In the genomic region with DNA sequence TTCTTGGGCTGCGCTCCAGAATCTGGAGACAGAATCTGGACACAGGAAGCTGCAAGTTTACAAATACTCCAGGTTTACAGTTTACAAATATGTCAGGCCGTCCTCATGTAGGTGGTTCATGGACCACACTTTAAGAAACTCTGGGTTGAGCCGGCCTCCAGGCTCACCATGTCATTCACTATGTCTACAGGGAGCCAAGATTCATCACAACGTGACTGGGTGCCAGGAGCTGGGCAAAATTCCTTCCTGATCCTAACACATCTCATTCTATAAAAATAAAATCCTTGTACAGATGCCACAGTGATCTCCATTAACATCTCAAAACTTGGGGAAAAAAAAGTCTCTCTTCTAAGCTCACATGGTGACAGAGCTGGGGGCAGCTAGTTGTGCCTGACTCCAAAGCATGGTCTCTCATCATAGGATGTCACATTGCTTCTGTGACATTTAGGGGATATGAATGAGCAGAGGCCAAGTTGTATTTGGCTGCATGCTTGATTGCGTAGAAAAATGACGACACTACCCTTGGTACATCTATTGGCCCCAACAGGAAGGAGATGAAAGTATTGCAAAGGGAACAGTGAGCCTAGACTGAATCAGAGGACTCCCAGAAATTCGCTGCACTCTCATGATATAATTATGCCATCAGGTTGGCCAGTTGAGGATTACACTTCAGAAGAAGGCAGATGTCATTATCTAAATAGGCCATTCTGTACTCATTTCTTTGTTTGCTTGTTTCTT, we compare ENCODE assay signal across 23 cellular contexts. TPM values are rescaled to one million over a fixed set of nuclear protein-coding genes. Genes with fewer than 3 reads are reported as not detected.
DNase-seq lines count a peak whose midpoint lies in the region; ATAC-seq and TF ChIP-seq lines count a peak whose summit lies in the region.
"Had no signal": no experiment of that assay in that cellular context is flagged by ENCODE, and none has a peak within 500 bp of the region (broad histone marks: within the 10 kb centered on the region; RNA-seq: fewer than 3 reads in every experiment).

No MANE protein-coding gene starts in this region.

- H3K4me3 Mint-ChIP-seq in naive thymus-derived CD4-positive, alpha-beta T cell: no peak overlapping the region
- H3K4me3 Mint-ChIP-seq: activated CD4-positive, alpha-beta T cell treated with anti-CD3 and anti-CD28 coated beads, Interleukin-2, amount 10 ng/mL, durations not matched to agents 7 days and 5 days; activated CD8-positive, alpha-beta memory T cell treated with anti-CD3 and anti-CD28 coated beads, Interleukin-2, amount 10 ng/mL, durations not matched to agents 7 days and 5 days; activated naive CD4-positive, alpha-beta T cell treated with anti-CD3 and anti-CD28 coated beads, Interleukin-2, amount 50 U/mL, for 24 hours; T-helper 1 cell treated with Interleukin-12 subunit alpha and Interleukin-12 subunit beta and Interleukin-4 antibody, amounts not matched to agents 30 μg/mL and 1 μg/mL, for 36 hours had no signal

- H3K9me3 ChIP-seq in Karpas-422 (ENCODE audit: low read length): no peaks in the 10 kb centered on the region
- H3K9me3 ChIP-seq in ascending aorta: no peaks in the 10 kb centered on the region
- no peaks in the 10 kb centered on the region for H3K9me3 ChIP-seq in naive thymus-derived CD4-positive, alpha-beta T cell (ENCODE audit: control insufficient read depth in 2 of 3, low read length in 3 of 3)
- H3K9me3 ChIP-seq: HAP-1, SJCRH30, stomach had no signal

- H3K79me2 ChIP-seq in ACC112 (ENCODE audit: control insufficient read depth, insufficient read depth, low read length, unreplicated experiment) (no peaks in the 10 kb centered on the region), Karpas-422 (ENCODE audit: low read length) (no peaks in the 10 kb centered on the region)

- peaks cover 0 to 4% (median 0%) of the 10 kb centered on the region in 5 donors for H3K36me3 Mint-ChIP-seq in naive thymus-derived CD4-positive, alpha-beta T cell
- H3K36me3 Mint-ChIP-seq: activated CD8-positive, alpha-beta memory T cell treated with anti-CD3 and anti-CD28 coated beads, Interleukin-2, amount 10 ng/mL, durations not matched to agents 7 days and 5 days; activated naive CD4-positive, alpha-beta T cell treated with anti-CD3 and anti-CD28 coated beads, Interleukin-2, amount 50 U/mL, for 24 hours had no signal

- no peak overlapping the region for H3K4me2 ChIP-seq in Karpas-422 (ENCODE audit: low read depth, low read length, poor library complexity, severe bottlenecking)

- H3K36me3 ChIP-seq in ACC112 (ENCODE audit: insufficient read depth, low read length) (no peaks in the 10 kb centered on the region), Karpas-422 (ENCODE audit: insufficient read depth, low read length) (peaks cover 3% of the 10 kb centered on the region; the same call in 1 of the 2 replicates), ascending aorta (peaks cover 0 to 6% of the 10 kb centered on the region in 2 donors)
- H3K36me3 ChIP-seq in naive thymus-derived CD4-positive, alpha-beta T cell (ENCODE audit: control insufficient read depth in 2 of 3, insufficient read depth in 3 of 3, low read length in 3 of 3): no peaks in the 10 kb centered on the region
- H3K36me3 ChIP-seq: HAP-1, SJCRH30 had no signal

- H3K4me3 ChIP-seq in ACC112 (ENCODE audit: low read depth, low read length) (no peak overlapping the region), Karpas-422 (ENCODE audit: low read length) (no peak overlapping the region), ascending aorta (no peak overlapping the region)
- no peak overlapping the region for H3K4me3 ChIP-seq in naive thymus-derived CD4-positive, alpha-beta T cell (ENCODE audit: low read length)
- H3K4me3 ChIP-seq: HAP-1, K562, SJCRH30, stomach had no signal

- no peaks in the 10 kb centered on the region for H3K27me3 ChIP-seq in ACC112 (ENCODE audit: insufficient read depth, low read length)
- H3K27me3 ChIP-seq in Karpas-422 (ENCODE audit: low read length): no peaks in the 10 kb centered on the region
- H3K27me3 ChIP-seq in ascending aorta: no peaks in the 10 kb centered on the region
- H3K27me3 ChIP-seq in naive thymus-derived CD4-positive, alpha-beta T cell (ENCODE audit: control insufficient read depth in 2 of 2, insufficient read depth in 2 of 2, low read length in 2 of 2): no peaks in the 10 kb centered on the region
- H3K27me3 ChIP-seq: SJCRH30, stomach had no signal

- no peaks in the 10 kb centered on the region for H3K9me2 ChIP-seq in Karpas-422 (replicated peaks; ENCODE audit: insufficient read depth, low read length)

- H4K20me1 ChIP-seq in Karpas-422 (ENCODE audit: insufficient read depth, low read depth, low read length): no peaks in the 10 kb centered on the region

- H2AFZ ChIP-seq in ACC112 (ENCODE audit: low read length, unreplicated experiment) (no peak overlapping the region), Karpas-422 (ENCODE audit: low read length) (no peak overlapping the region)

- intact Hi-C loops in ascending aorta (cut with DNase I): loop anchor here (5.0 kb wide), 1 partner anchor 307 kb away; a partner anchor contains a TSS
- intact Hi-C loops in naive thymus-derived CD4-positive, alpha-beta T cell (cut with micrococcal nuclease): no loop called here

- peak overlapping the region; percentile 5; the same call in 1 of the 2 replicates for H3K27ac ChIP-seq in ACC112 (ENCODE audit: low read depth, low read length)
- peak overlapping the region; percentile 92 for H3K27ac ChIP-seq in Karpas-422 (ENCODE audit: low read length)
- H3K27ac ChIP-seq in ascending aorta: peak overlapping the region; percentile 66 to 86
- no peak overlapping the region for H3K27ac ChIP-seq in naive thymus-derived CD4-positive, alpha-beta T cell (ENCODE audit: low read depth, low read length)

- ATAC-seq in naive thymus-derived CD4-positive, alpha-beta T cell: peak; percentile 81
- ATAC-seq in HG03378 (IDR thresholded peaks at IDR 0.05; ENCODE audit: unreplicated experiment): no peak
- ATAC-seq in GM19328 (IDR thresholded peaks at IDR 0.05; ENCODE audit: unreplicated experiment): no peak
- ATAC-seq: activated CD8-positive, alpha-beta memory T cell treated with anti-CD3 and anti-CD28 coated beads, Interleukin-2, amount 10 ng/mL, durations not matched to agents 7 days and 5 days; K562; right cardiac atrium had no signal

- POLR2A ChIA-PET in naive thymus-derived CD4-positive, alpha-beta T cell (lab: Charles Lee): interaction anchor here (0.6 kb wide), 1 partner anchor 41 kb away, joined by 4 read pairs; no protein-coding TSS in a partner anchor

- peaks cover 0 to 3% (median 0%) of the 10 kb centered on the region in 7 donors for H3K4me1 Mint-ChIP-seq in naive thymus-derived CD4-positive, alpha-beta T cell
- H3K4me1 Mint-ChIP-seq: activated CD4-positive, alpha-beta T cell treated with anti-CD3 and anti-CD28 coated beads, Interleukin-2, amount 10 ng/mL, durations not matched to agents 7 days and 5 days; activated CD8-positive, alpha-beta memory T cell treated with anti-CD3 and anti-CD28 coated beads, Interleukin-2, amount 10 ng/mL, durations not matched to agents 7 days and 5 days; activated naive CD4-positive, alpha-beta T cell treated with anti-CD3 and anti-CD28 coated beads, Interleukin-2, amount 50 U/mL, for 24 hours had no signal

- no peak for TF ChIP-seq CTCF in ascending aorta (IDR thresholded peaks at IDR 0.05)

- H3K27ac Mint-ChIP-seq in naive thymus-derived CD4-positive, alpha-beta T cell: no peak overlapping the region
- H3K27ac Mint-ChIP-seq: activated CD4-positive, alpha-beta T cell treated with anti-CD3 and anti-CD28 coated beads, Interleukin-2, amount 10 ng/mL, durations not matched to agents 7 days and 5 days; activated CD8-positive, alpha-beta memory T cell treated with anti-CD3 and anti-CD28 coated beads, Interleukin-2, amount 10 ng/mL, durations not matched to agents 7 days and 5 days; activated naive CD4-positive, alpha-beta T cell treated with anti-CD3 and anti-CD28 coated beads, Interleukin-2, amount 50 U/mL, for 24 hours; T-helper 1 cell treated with Interleukin-12 subunit alpha and Interleukin-12 subunit beta and Interleukin-4 antibody, amounts not matched to agents 30 μg/mL and 1 μg/mL, for 36 hours had no signal

- CTCF ChIA-PET in naive thymus-derived CD4-positive, alpha-beta T cell (lab: Charles Lee): no interaction called here

- peaks cover 0 to 7% (median 0%) of the 10 kb centered on the region in 5 donors for H3K27me3 Mint-ChIP-seq in naive thymus-derived CD4-positive, alpha-beta T cell
- H3K27me3 Mint-ChIP-seq: activated CD4-positive, alpha-beta T cell treated with anti-CD3 and anti-CD28 coated beads, Interleukin-2, amount 10 ng/mL, durations not matched to agents 7 days and 5 days; activated naive CD4-positive, alpha-beta T cell treated with anti-CD3 and anti-CD28 coated beads, Interleukin-2, amount 50 U/mL, for 24 hours had no signal

- H3K9ac ChIP-seq in Karpas-422 (ENCODE audit: low read length): peak overlapping the region; percentile 4; the same call in 1 of the 2 replicates

- H3K4me1 ChIP-seq in ACC112 (ENCODE audit: control insufficient read depth, insufficient read depth, low read length, unreplicated experiment): peaks cover 45% of the 10 kb centered on the region
- H3K4me1 ChIP-seq in Karpas-422 (ENCODE audit: low read length): peaks cover 65% of the 10 kb centered on the region
- peaks cover 28 to 46% of the 10 kb centered on the region in 2 donors for H3K4me1 ChIP-seq in ascending aorta
- no peaks in the 10 kb centered on the region for H3K4me1 ChIP-seq in naive thymus-derived CD4-positive, alpha-beta T cell (ENCODE audit: control insufficient read depth in 2 of 2, insufficient read depth in 2 of 2, low read length in 2 of 2)

- DNase-seq in Karpas-422 (no peak), ascending aorta (ENCODE audit: low spot score in 2 of 2) (no peak), NAMALWA (ENCODE audit: low spot score) (no peak)
- DNase-seq in naive thymus-derived CD4-positive, alpha-beta T cell: no peak
- no peak for DNase-seq in activated CD4-positive, CD25-positive, alpha-beta regulatory T cell (lab: John Stamatoyannopoulos, UW)
- DNase-seq: activated CD4-positive, alpha-beta T cell treated with anti-CD3 and anti-CD28 coated beads, Interleukin-2, amount 10 ng/mL, durations not matched to agents 7 days and 5 days; activated CD8-positive, alpha-beta memory T cell treated with anti-CD3 and anti-CD28 coated beads, Interleukin-2, amount 10 ng/mL, durations not matched to agents 7 days and 5 days; C1 segment of cervical spinal cord; effector CD8-positive, alpha-beta T cell; NCI-H1105; NCI-H2029; NCI-H226; NCI-H774; right cardiac atrium; SJCRH30; stomach had no signal

- H3K9me3 Mint-ChIP-seq in naive thymus-derived CD4-positive, alpha-beta T cell: no peaks in the 10 kb centered on the region
- H3K9me3 Mint-ChIP-seq: activated CD4-positive, alpha-beta T cell treated with anti-CD3 and anti-CD28 coated beads, Interleukin-2, amount 10 ng/mL, durations not matched to agents 7 days and 5 days; activated naive CD4-positive, alpha-beta T cell treated with anti-CD3 and anti-CD28 coated beads, Interleukin-2, amount 50 U/mL, for 24 hours; T-helper 1 cell treated with Interleukin-12 subunit alpha and Interleukin-12 subunit beta and Interleukin-4 antibody, amounts not matched to agents 30 μg/mL and 1 μg/mL, for 36 hours had no signal

RNA-seq across cellular contexts. Expression of a gene that starts 35.8 kb away (rescaled TPM):
- 80.2 and 89.4 TPM in 2 replicates for total RNA-seq in Karpas-422 (2014; rRNA removed; shearing (Covaris generic); ENCODE audit: low replicate concordance)
- total RNA-seq in ascending aorta: 40.9 TPM
- total RNA-seq in naive thymus-derived CD4-positive, alpha-beta T cell: 10 to 100 TPM in 4 of 5 experiments, 1 to 10 TPM in 1; 2.7 to 38.7 (median 20.2) TPM
- polyA plus RNA-seq in naive thymus-derived CD4-positive, alpha-beta T cell: 1 to 10 TPM; 3.2 to 3.6 TPM
